In genomic region chr21:42330380-42331336, GRCh38 we compare ENCODE assay signal across 1 cellular context.
TF ChIP-seq lines count a peak whose summit lies in the region.

No MANE protein-coding gene starts in this region.

TF ChIP-seq in H1, 55 proteins besides CTCF, POLR2A, EP300 and RAD21:
- TF ChIP-seq BCL11A (IDR thresholded peaks at IDR 0.05; ENCODE audit: low read depth in 2 of 2, low read length in 2 of 2) = no peak
- no peak for TF ChIP-seq SIRT6 (IDR thresholded peaks at IDR 0.05; ENCODE audit: low read length)
- TF ChIP-seq RXRA (IDR thresholded peaks at IDR 0.05; ENCODE audit: insufficient read depth, low read depth, low read length) = no peak
- no peak for TF ChIP-seq TBP (IDR thresholded peaks at IDR 0.05; ENCODE audit: low read depth, low read length)
